ENCODE assay signal across 1 cellular context in the genomic region with DNA sequence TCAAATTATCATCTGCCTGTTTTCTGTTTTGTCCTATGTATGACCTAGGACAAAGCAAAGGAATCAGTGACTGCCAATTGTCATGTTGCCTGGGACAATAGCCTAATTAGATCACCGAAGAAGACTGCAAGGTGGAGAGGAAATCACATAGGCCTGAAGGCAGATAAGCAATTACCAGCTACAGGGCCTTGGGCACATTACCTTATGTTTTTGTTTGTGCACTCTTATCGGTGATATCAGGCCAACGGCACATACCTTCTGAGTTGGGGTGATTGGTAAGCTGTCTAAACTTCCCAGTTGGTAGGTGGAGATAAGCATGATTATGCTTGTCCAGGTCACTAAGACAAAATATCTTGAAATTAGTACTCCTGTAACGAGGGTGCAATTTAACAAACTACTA.
TF ChIP-seq lines count a peak whose summit lies in the region.

No MANE protein-coding gene starts in this region.

TF ChIP-seq in K562, 482 proteins besides CTCF, POLR2A, EP300 and RAD21 (continued from another document and continues in another):
- TF ChIP-seq, protein P1, sequence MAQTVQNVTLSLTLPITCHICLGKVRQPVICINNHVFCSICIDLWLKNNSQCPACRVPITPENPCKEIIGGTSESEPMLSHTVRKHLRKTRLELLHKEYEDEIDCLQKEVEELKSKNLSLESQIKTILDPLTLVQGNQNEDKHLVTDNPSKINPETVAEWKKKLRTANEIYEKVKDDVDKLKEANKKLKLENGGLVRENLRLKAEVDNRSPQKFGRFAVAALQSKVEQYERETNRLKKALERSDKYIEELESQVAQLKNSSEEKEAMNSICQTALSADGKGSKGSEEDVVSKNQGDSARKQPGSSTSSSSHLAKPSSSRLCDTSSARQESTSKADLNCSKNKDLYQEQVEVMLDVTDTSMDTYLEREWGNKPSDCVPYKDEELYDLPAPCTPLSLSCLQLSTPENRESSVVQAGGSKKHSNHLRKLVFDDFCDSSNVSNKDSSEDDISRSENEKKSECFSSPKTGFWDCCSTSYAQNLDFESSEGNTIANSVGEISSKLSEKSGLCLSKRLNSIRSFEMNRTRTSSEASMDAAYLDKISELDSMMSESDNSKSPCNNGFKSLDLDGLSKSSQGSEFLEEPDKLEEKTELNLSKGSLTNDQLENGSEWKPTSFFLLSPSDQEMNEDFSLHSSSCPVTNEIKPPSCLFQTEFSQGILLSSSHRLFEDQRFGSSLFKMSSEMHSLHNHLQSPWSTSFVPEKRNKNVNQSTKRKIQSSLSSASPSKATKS (CRISPR knock-in tag; IDR thresholded peaks at IDR 0.05) = no peak
- TF ChIP-seq ZNF224 (CRISPR knock-in tag; IDR thresholded peaks at IDR 0.05) (no peak), RBM14 (IDR thresholded peaks at IDR 0.05; ENCODE audit: borderline replicate concordance, insufficient read depth, low read depth, low read length) (no peak), FIP1L1 (IDR thresholded peaks at IDR 0.05; ENCODE audit: low read depth, low read length, poor library complexity, severe bottlenecking) (no peak), TRIM25 (IDR thresholded peaks at IDR 0.05; ENCODE audit: borderline replicate concordance) (no peak), ZNF830 (CRISPR knock-in tag; IDR thresholded peaks at IDR 0.05) (no peak), UBTF (IDR thresholded peaks at IDR 0.05; ENCODE audit: borderline replicate concordance in 1 of 2, low read depth in 2 of 2, low read length in 2 of 2) (no peak), ETV6 (IDR thresholded peaks at IDR 0.05; ENCODE audit: borderline replicate concordance in 1 of 2, low read depth in 2 of 2, low read length in 1 of 2) (no peak), ETV6 (CRISPR knock-in tag; IDR thresholded peaks at IDR 0.05; ENCODE audit: borderline replicate concordance) (no peak), BRD9 (IDR thresholded peaks at IDR 0.05; ENCODE audit: low read depth, partially characterized antibody) (peak; percentile 36), PHF20 (IDR thresholded peaks at IDR 0.05; ENCODE audit: partially characterized antibody) (no peak), MED1 (CRISPR knock-in tag; IDR thresholded peaks at IDR 0.05; ENCODE audit: borderline replicate concordance) (no peak), RBBP5 (IDR thresholded peaks at IDR 0.05; ENCODE audit: borderline replicate concordance, insufficient read depth, low read length, poor library complexity, severe bottlenecking) (no peak), GATAD2B (IDR thresholded peaks at IDR 0.05; ENCODE audit: borderline replicate concordance) (peak; percentile 43; the same call in 1 of the 2 replicates), MAX (CRISPR knock-in tag; IDR thresholded peaks at IDR 0.05) (no peak), AFF4 (CRISPR knock-in tag; IDR thresholded peaks at IDR 0.05) (no peak), HIVEP1 (CRISPR knock-in tag; IDR thresholded peaks at IDR 0.05) (no peak), ETV5 (CRISPR knock-in tag; IDR thresholded peaks at IDR 0.05; ENCODE audit: low read depth) (no peak), MCM7 (IDR thresholded peaks at IDR 0.05) (no peak), ZNF76 (CRISPR knock-in tag; IDR thresholded peaks at IDR 0.05; ENCODE audit: borderline replicate concordance) (no peak), ARHGAP35 (IDR thresholded peaks at IDR 0.05; ENCODE audit: partially characterized antibody) (no peak), SRSF1 (IDR thresholded peaks at IDR 0.05; ENCODE audit: low read depth, low read length) (no peak), CBFB (CRISPR knock-in tag; IDR thresholded peaks at IDR 0.05) (no peak), ZNF384 (IDR thresholded peaks at IDR 0.05; ENCODE audit: low read depth, low read length) (no peak), ATF3 (IDR thresholded peaks at IDR 0.05) (peak; percentile 54; the same call in 1 of the 2 replicates), ATF3 (CRISPR knock-in tag; conservative IDR thresholded peaks at IDR 0.05) (no peak), TAF9B (IDR thresholded peaks at IDR 0.05; ENCODE audit: partially characterized antibody) (no peak), HLTF (IDR thresholded peaks at IDR 0.05) (peak; percentile 72; the same call in 1 of the 2 replicates), TRIM24 (IDR thresholded peaks at IDR 0.05) (peak; percentile 90 to 95), ZNF551 (CRISPR knock-in tag; IDR thresholded peaks at IDR 0.05) (no peak), NCOA4 (IDR thresholded peaks at IDR 0.05; ENCODE audit: partially characterized antibody) (no peak), ZZZ3 (IDR thresholded peaks at IDR 0.05) (no peak), HDAC6 (IDR thresholded peaks at IDR 0.05; ENCODE audit: low read depth, low read length) (no peak), TBL1XR1 (IDR thresholded peaks at IDR 0.05; ENCODE audit: low read length in 2 of 2) (no peak), ZNF785 (CRISPR knock-in tag; IDR thresholded peaks at IDR 0.05) (no peak), POU5F1 (IDR thresholded peaks at IDR 0.05; ENCODE audit: borderline replicate concordance, low read depth, low read length, partially characterized antibody) (no peak)
- TF ChIP-seq, protein P2, sequence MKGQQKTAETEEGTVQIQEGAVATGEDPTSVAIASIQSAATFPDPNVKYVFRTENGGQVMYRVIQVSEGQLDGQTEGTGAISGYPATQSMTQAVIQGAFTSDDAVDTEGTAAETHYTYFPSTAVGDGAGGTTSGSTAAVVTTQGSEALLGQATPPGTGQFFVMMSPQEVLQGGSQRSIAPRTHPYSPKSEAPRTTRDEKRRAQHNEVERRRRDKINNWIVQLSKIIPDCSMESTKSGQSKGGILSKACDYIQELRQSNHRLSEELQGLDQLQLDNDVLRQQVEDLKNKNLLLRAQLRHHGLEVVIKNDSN (CRISPR knock-in tag; IDR thresholded peaks at IDR 0.05) = no peak
- TF ChIP-seq, protein P3, sequence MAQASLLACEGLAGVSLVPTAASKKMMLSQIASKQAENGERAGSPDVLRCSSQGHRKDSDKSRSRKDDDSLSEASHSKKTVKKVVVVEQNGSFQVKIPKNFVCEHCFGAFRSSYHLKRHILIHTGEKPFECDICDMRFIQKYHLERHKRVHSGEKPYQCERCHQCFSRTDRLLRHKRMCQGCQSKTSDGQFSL (CRISPR knock-in tag; IDR thresholded peaks at IDR 0.05) = no peak
- TF ChIP-seq, protein P3 (tag; IDR thresholded peaks at IDR 0.05) = no peak
- TF ChIP-seq, protein P4, sequence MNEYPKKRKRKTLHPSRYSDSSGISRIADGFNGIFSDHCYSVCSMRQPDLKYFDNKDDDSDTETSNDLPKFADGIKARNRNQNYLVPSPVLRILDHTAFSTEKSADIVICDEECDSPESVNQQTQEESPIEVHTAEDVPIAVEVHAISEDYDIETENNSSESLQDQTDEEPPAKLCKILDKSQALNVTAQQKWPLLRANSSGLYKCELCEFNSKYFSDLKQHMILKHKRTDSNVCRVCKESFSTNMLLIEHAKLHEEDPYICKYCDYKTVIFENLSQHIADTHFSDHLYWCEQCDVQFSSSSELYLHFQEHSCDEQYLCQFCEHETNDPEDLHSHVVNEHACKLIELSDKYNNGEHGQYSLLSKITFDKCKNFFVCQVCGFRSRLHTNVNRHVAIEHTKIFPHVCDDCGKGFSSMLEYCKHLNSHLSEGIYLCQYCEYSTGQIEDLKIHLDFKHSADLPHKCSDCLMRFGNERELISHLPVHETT (CRISPR knock-in tag; conservative IDR thresholded peaks at IDR 0.05 in 1 of 2, IDR thresholded peaks at IDR 0.05 in 1 of 2) = peak in 1 of 2 experiments; percentile 3; a peak in 1 of 4 replicates
- TF ChIP-seq, protein P5, sequence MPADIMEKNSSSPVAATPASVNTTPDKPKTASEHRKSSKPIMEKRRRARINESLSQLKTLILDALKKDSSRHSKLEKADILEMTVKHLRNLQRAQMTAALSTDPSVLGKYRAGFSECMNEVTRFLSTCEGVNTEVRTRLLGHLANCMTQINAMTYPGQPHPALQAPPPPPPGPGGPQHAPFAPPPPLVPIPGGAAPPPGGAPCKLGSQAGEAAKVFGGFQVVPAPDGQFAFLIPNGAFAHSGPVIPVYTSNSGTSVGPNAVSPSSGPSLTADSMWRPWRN (IDR thresholded peaks at IDR 0.05; ENCODE audit: low read depth) = peak; percentile 74; the same call in 1 of the 2 replicates
- TF ChIP-seq, protein P6, sequence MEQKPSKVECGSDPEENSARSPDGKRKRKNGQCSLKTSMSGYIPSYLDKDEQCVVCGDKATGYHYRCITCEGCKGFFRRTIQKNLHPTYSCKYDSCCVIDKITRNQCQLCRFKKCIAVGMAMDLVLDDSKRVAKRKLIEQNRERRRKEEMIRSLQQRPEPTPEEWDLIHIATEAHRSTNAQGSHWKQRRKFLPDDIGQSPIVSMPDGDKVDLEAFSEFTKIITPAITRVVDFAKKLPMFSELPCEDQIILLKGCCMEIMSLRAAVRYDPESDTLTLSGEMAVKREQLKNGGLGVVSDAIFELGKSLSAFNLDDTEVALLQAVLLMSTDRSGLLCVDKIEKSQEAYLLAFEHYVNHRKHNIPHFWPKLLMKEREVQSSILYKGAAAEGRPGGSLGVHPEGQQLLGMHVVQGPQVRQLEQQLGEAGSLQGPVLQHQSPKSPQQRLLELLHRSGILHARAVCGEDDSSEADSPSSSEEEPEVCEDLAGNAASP (IDR thresholded peaks at IDR 0.05) = no peak
